In genomic region chr16:72072514-72073342, GRCh38 we compare ENCODE assay signal across 14 cellular contexts. TPM values are rescaled to one million over a fixed set of nuclear protein-coding genes. Genes with fewer than 3 reads are reported as not detected.
DNase-seq lines count a peak whose midpoint lies in the region; ATAC-seq and TF ChIP-seq lines count a peak whose summit lies in the region.
"Had no signal": no experiment of that assay in that cellular context is flagged by ENCODE, and none has a peak within 500 bp of the region (broad histone marks: within the 10 kb centered on the region; RNA-seq: fewer than 3 reads in every experiment).

No MANE protein-coding gene starts in this region.

- H3K36me3 Mint-ChIP-seq in neural progenitor cell, result no peaks in the 10 kb centered on the region
- no peaks in the 10 kb centered on the region for H3K36me3 Mint-ChIP-seq in activated naive CD4-positive, alpha-beta T cell treated with anti-CD3 and anti-CD28 coated beads, Interleukin-2, amount 50 U/mL, for 72 hours

- intact Hi-C loops in left ventricle myocardium superior (cut with micrococcal nuclease), result no loop called here

- H3K4me3 ChIP-seq in choroid plexus epithelial cell (ENCODE audit: low read depth, low read length) (no peak overlapping the region), neural progenitor cell (no peak overlapping the region), MM.1S (ENCODE audit: low read length) (no peak overlapping the region)
- H3K4me3 ChIP-seq: SK-N-MC had no signal

- H3K27me3 ChIP-seq in neural progenitor cell (no peaks in the 10 kb centered on the region), MM.1S (replicated peaks; ENCODE audit: insufficient read depth, low read length) (no peaks in the 10 kb centered on the region)

- peak overlapping the region; percentile 69 for H3K27ac ChIP-seq in neural progenitor cell
- H3K27ac ChIP-seq in MM.1S (ENCODE audit: low read length), result no peak overlapping the region
- H3K27ac ChIP-seq: SK-N-MC had no signal

- peaks cover 12% of the 10 kb centered on the region for H3F3A ChIP-seq in neural progenitor cell (ENCODE audit: low read depth)
- no peaks in the 10 kb centered on the region for H3F3A ChIP-seq in MM.1S (ENCODE audit: insufficient read depth, low read length)

- peaks cover 6% of the 10 kb centered on the region for H3K4me1 Mint-ChIP-seq in neural progenitor cell

- no peak for TF ChIP-seq CTCF in choroid plexus epithelial cell (conservative IDR thresholded peaks at IDR 0.05; ENCODE audit: low read depth, low read length)
- TF ChIP-seq CTCF in neural progenitor cell (IDR thresholded peaks at IDR 0.05), result no peak
- no peak for TF ChIP-seq CTCF in MM.1S (IDR thresholded peaks at IDR 0.05; ENCODE audit: low read length)

- no peaks in the 10 kb centered on the region for H3K9me3 Mint-ChIP-seq in neural progenitor cell
- no peaks in the 10 kb centered on the region for H3K9me3 Mint-ChIP-seq in activated naive CD4-positive, alpha-beta T cell treated with anti-CD3 and anti-CD28 coated beads, Interleukin-2, amount 50 U/mL, for 72 hours
- H3K9me3 Mint-ChIP-seq: activated T-cell treated with anti-CD3 and anti-CD28 coated beads, Interleukin-2, amount 50 U/mL, for 72 hours had no signal

- H3K9me3 ChIP-seq in neural progenitor cell (ENCODE audit: low read depth) (no peaks in the 10 kb centered on the region), MM.1S (replicated peaks; ENCODE audit: insufficient read depth, low read length) (no peaks in the 10 kb centered on the region)

- H3K36me3 ChIP-seq in neural progenitor cell, result no peaks in the 10 kb centered on the region
- no peaks in the 10 kb centered on the region for H3K36me3 ChIP-seq in MM.1S (replicated peaks; ENCODE audit: insufficient read depth, low read length)

- no peak overlapping the region for H3K4me3 Mint-ChIP-seq in neural progenitor cell
- H3K4me3 Mint-ChIP-seq: activated T-cell treated with anti-CD3 and anti-CD28 coated beads, Interleukin-2, amount 50 U/mL, for 72 hours had no signal

- H3K4me2 ChIP-seq in neural progenitor cell (peak overlapping the region; percentile 65), MM.1S (ENCODE audit: low read depth, low read length) (no peak overlapping the region)

- DNase-seq in Ammon's horn (ENCODE audit: low spot score), result peak; percentile 48
- DNase-seq in choroid plexus epithelial cell (ENCODE audit: low read depth), result peak; percentile 16
- DNase-seq in left ventricle myocardium superior, result no peak
- peak; percentile 74 for DNase-seq in neural progenitor cell (ENCODE audit: low spot score)
- no peak for DNase-seq in activated naive CD4-positive, alpha-beta T cell treated with anti-CD3 and anti-CD28 coated beads, Interleukin-2, amount 50 U/mL, for 72 hours (ENCODE audit: low spot score in 2 of 2)
- no peak for DNase-seq in MM.1S
- DNase-seq in RPMI8226, result no peak
- DNase-seq in CD1c-positive myeloid dendritic cell (ENCODE audit: extremely low spot score), result no peak
- DNase-seq: activated T-cell treated with anti-CD3 and anti-CD28 coated beads, Interleukin-2, amount 50 U/mL, for 72 hours; GOT3; kidney glomerular epithelial cell; NCI-H1436 treated with DMSO at 0.1 percent for 48 hours had no signal

- peak overlapping the region; percentile 93 for H2AFZ ChIP-seq in neural progenitor cell (replicated peaks)
- H2AFZ ChIP-seq in MM.1S (ENCODE audit: low read length), result no peak overlapping the region

- H4K20me1 ChIP-seq in neural progenitor cell (ENCODE audit: low read depth) (no peaks in the 10 kb centered on the region), MM.1S (ENCODE audit: insufficient read depth, low read length) (no peaks in the 10 kb centered on the region)

- H3K27ac Mint-ChIP-seq in neural progenitor cell, result peak overlapping the region; percentile 25
- H3K27ac Mint-ChIP-seq in activated naive CD4-positive, alpha-beta T cell treated with anti-CD3 and anti-CD28 coated beads, Interleukin-2, amount 50 U/mL, for 72 hours, result no peak overlapping the region
- H3K27ac Mint-ChIP-seq: activated T-cell treated with anti-CD3 and anti-CD28 coated beads, Interleukin-2, amount 50 U/mL, for 72 hours had no signal

- no peak overlapping the region for H3K9ac ChIP-seq in neural progenitor cell
- no peak overlapping the region for H3K9ac ChIP-seq in MM.1S (ENCODE audit: low read length)

- ATAC-seq in left ventricle myocardium superior, result peak; percentile 70
- no peak for ATAC-seq in activated naive CD4-positive, alpha-beta T cell treated with anti-CD3 and anti-CD28 coated beads, Interleukin-2, amount 50 U/mL, for 72 hours
- ATAC-seq: activated CD4-positive, CD25-positive, alpha-beta regulatory T cell treated with anti-CD3 and anti-CD28 coated beads, Interleukin-2, amount 50 U/mL, for 24 hours; activated T-cell treated with anti-CD3 and anti-CD28 coated beads, Interleukin-2, amount 50 U/mL, for 72 hours had no signal

- no peaks in the 10 kb centered on the region for H3K79me2 ChIP-seq in neural progenitor cell (ENCODE audit: low read depth)
- no peaks in the 10 kb centered on the region for H3K79me2 ChIP-seq in MM.1S (ENCODE audit: low read length)

- peaks cover 2% of the 10 kb centered on the region for H3K27me3 Mint-ChIP-seq in neural progenitor cell (ENCODE audit: insufficient read depth, low read depth)

- H3K4me1 ChIP-seq in neural progenitor cell (peaks cover 20% of the 10 kb centered on the region), MM.1S (ENCODE audit: low read length) (no peaks in the 10 kb centered on the region)

- no peaks in the 10 kb centered on the region for H3K9me2 ChIP-seq in MM.1S (replicated peaks; ENCODE audit: insufficient read depth, low read length)

RNA-seq across cellular contexts. Expression of gene HPR, which starts 9.7 kb away (rescaled TPM):
- total RNA-seq in left ventricle myocardium superior, result 94.9 TPM
- total RNA-seq in neural progenitor cell (ENCODE audit: low replicate concordance), result 0.37 TPM in 1 of 2 replicates, not detected in the other
- total RNA-seq in activated naive CD4-positive, alpha-beta T cell treated with anti-CD3 and anti-CD28 coated beads, Interleukin-2, amount 50 U/mL, for 72 hours, result not detected
- total RNA-seq: activated T-cell treated with anti-CD3 and anti-CD28 coated beads, Interleukin-2, amount 50 U/mL, for 72 hours had no signal

RNA-seq across cellular contexts. Expression of gene HP, which starts 18.4 kb away (rescaled TPM):
- 80.3 TPM for total RNA-seq in left ventricle myocardium superior
- total RNA-seq in neural progenitor cell (ENCODE audit: low replicate concordance), result not detected in 2 replicates
- total RNA-seq in activated naive CD4-positive, alpha-beta T cell treated with anti-CD3 and anti-CD28 coated beads, Interleukin-2, amount 50 U/mL, for 72 hours, result not detected
- total RNA-seq: activated T-cell treated with anti-CD3 and anti-CD28 coated beads, Interleukin-2, amount 50 U/mL, for 72 hours had no signal

RNA-seq across cellular contexts. Expression of gene TXNL4B, which starts 20.7 kb away (rescaled TPM):
- total RNA-seq in left ventricle myocardium superior (5.4 TPM), neural progenitor cell (ENCODE audit: low replicate concordance) (12.0 and 23.4 TPM in 2 replicates)
- total RNA-seq in activated naive CD4-positive, alpha-beta T cell treated with anti-CD3 and anti-CD28 coated beads, Interleukin-2, amount 50 U/mL, for 72 hours, result 10 to 100 TPM; 18.0 to 25.5 TPM

RNA-seq across cellular contexts. Expression of gene DHX38, which starts 20.9 kb away (rescaled TPM):
- total RNA-seq in left ventricle myocardium superior, result 43.1 TPM
- total RNA-seq in neural progenitor cell (ENCODE audit: low replicate concordance), result 31.6 and 53.2 TPM in 2 replicates
- 100 to 1,000 TPM in 1 of 2 donors, 10 to 100 TPM in 1; 81.2 to 119 TPM for total RNA-seq in activated naive CD4-positive, alpha-beta T cell treated with anti-CD3 and anti-CD28 coated beads, Interleukin-2, amount 50 U/mL, for 72 hours

Comparison
In these comparisons a context has a peak if more than half of its experiments do, and no peak if none do; other contexts are left out.
1. DNase-seq: peak in Ammon's horn (single experiment), choroid plexus epithelial cell (single experiment) and neural progenitor cell (single experiment); none in left ventricle myocardium superior (single experiment), activated naive CD4-positive, alpha-beta T cell treated with anti-CD3 and anti-CD28 coated beads, Interleukin-2, amount 50 U/mL, for 72 hours (0 of 2), MM.1S (single experiment), RPMI8226 (single experiment) and CD1c-positive myeloid dendritic cell (single experiment).
2. RNA of gene HPR, which starts 9.7 kb away (total RNA-seq): 94.9 TPM in left ventricle myocardium superior (single experiment); 0.37 TPM in neural progenitor cell and not detected in activated naive CD4-positive, alpha-beta T cell treated with anti-CD3 and anti-CD28 coated beads, Interleukin-2, amount 50 U/mL, for 72 hours; every median in the first group is over 10 times any median in the second.
3. RNA of gene HP, which starts 18.4 kb away (total RNA-seq): 80.3 TPM in left ventricle myocardium superior (single experiment); not detected in activated naive CD4-positive, alpha-beta T cell treated with anti-CD3 and anti-CD28 coated beads, Interleukin-2, amount 50 U/mL, for 72 hours and not detected in neural progenitor cell; every median in the first group is over 10 times any median in the second.